ENCODE assay signal across 15 cellular contexts in the genomic region with DNA sequence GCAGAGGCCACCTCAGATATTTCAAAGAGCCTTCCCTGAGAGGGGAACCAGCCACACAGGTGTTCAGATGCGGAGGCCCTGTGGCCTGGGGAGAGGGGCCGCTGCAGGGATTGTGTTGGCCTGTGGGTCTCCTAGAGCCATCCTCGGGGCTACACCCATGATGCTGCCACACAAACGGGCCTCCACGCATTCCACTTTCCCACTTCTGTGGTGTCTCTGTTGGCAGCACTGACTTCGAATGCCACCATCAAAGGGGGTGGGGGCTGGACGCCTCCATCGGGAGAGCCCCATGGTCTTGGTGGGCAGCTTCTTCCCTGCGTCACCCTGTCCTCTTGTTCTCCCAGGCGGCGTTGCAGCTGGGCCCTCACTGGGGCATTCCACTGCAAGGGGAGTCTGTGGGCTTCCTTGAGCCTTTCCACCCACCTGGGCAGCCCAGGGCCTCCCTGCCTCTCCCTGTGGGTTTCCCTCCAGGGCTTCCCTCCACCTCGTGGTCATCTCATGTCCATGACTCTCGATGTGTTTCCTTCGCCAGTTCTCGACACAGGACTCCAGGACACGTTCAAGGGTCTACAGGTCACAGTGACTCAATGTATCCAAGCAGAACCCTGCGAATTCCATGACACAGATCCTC.
A peak's percentile ranks its signal among the peaks of the same experiment; 100 is the strongest.
DNase-seq lines count a peak whose midpoint lies in the region; ATAC-seq and TF ChIP-seq lines count a peak whose summit lies in the region.
"Had no signal": no experiment of that assay in that cellular context is flagged by ENCODE, and none has a peak within 500 bp of the region (broad histone marks: within the 10 kb centered on the region; RNA-seq: fewer than 3 reads in every experiment).

No MANE protein-coding gene starts in this region.

- no peaks in the 10 kb centered on the region for H3K27me3 ChIP-seq in H7 (ENCODE audit: control insufficient read depth, insufficient read depth, low read length)
- H3K27me3 ChIP-seq in colonic mucosa, result no peaks in the 10 kb centered on the region
- H3K27me3 ChIP-seq: BE2C had no signal

- H3K27ac ChIP-seq in colonic mucosa, result no peak overlapping the region
- H3K27ac ChIP-seq: C4-2B, GM23248, HL-60 had no signal

- H3K9me3 Mint-ChIP-seq in T-cell, result peaks cover 0 to 4% (median 0%) of the 10 kb centered on the region in 3 donors

- CTCF ChIA-PET in T-cell (lab: Charles Lee), result no interaction called here

- H3K9ac ChIP-seq in colonic mucosa (ENCODE audit: low read depth in 2 of 2, low read length in 2 of 2), result no peak overlapping the region
- H3K9ac ChIP-seq: GM23248 had no signal

- intact Hi-C loops in colonic mucosa (cut with DNase I) (no loop called here), posterior vena cava (cut with DNase I) (no loop called here)

- H3K9me3 ChIP-seq in colonic mucosa, result no peaks in the 10 kb centered on the region
- H3K9me3 ChIP-seq: BE2C had no signal

- H3K4me3 Mint-ChIP-seq in T-cell, result no peak overlapping the region
- H3K4me3 Mint-ChIP-seq: CD4-positive, alpha-beta memory T cell had no signal

- ATAC-seq in T-cell (replicated peaks in 1 of 4), result no peak

- peaks cover 4 to 20% of the 10 kb centered on the region in 2 donors for H3K27me3 Mint-ChIP-seq in T-cell
- H3K27me3 Mint-ChIP-seq: CD4-positive, alpha-beta memory T cell had no signal

- no peaks in the 10 kb centered on the region for H3K4me1 Mint-ChIP-seq in T-cell
- H3K4me1 Mint-ChIP-seq: CD4-positive, alpha-beta memory T cell had no signal

- DNase-seq in H7 (peak; percentile 23), colonic mucosa (peak; percentile 11), mesenteric fat pad (ENCODE audit: low spot score) (peak; percentile 53), posterior vena cava (ENCODE audit: low spot score) (peak; percentile 61), globus pallidus (ENCODE audit: low spot score) (no peak), putamen (ENCODE audit: low spot score) (no peak), GM03348 (ENCODE audit: low spot score) (no peak), T-cell (no peak)
- DNase-seq: ACHN; BE2C; CD4-positive, alpha-beta memory T cell; DMS79; GM23248 had no signal

- H3K27ac Mint-ChIP-seq in T-cell, result no peak overlapping the region
- H3K27ac Mint-ChIP-seq: CD4-positive, alpha-beta memory T cell had no signal

- H3K4me3 ChIP-seq in H7 (ENCODE audit: insufficient read depth, low read depth, low read length), result no peak overlapping the region
- H3K4me3 ChIP-seq in colonic mucosa, result no peak overlapping the region
- H3K4me3 ChIP-seq: GM23248 had no signal

- no peak for TF ChIP-seq CTCF in colonic mucosa (IDR thresholded peaks at IDR 0.05)

- H3K36me3 Mint-ChIP-seq in T-cell, result no peaks in the 10 kb centered on the region
- H3K36me3 Mint-ChIP-seq: CD4-positive, alpha-beta memory T cell had no signal

- H3K4me1 ChIP-seq in colonic mucosa, result no peaks in the 10 kb centered on the region
- H3K4me1 ChIP-seq: BE2C had no signal

- no peaks in the 10 kb centered on the region for H3K36me3 ChIP-seq in H7 (replicated peaks; ENCODE audit: control insufficient read depth, insufficient read depth, low read length)
- no peaks in the 10 kb centered on the region for H3K36me3 ChIP-seq in colonic mucosa
- H3K36me3 ChIP-seq: BE2C had no signal

- POLR2A ChIA-PET in T-cell (lab: Charles Lee), result no interaction called here

Comparison
In these comparisons a context has a peak if more than half of its experiments do, and no peak if none do; other contexts are left out.
1. DNase-seq: peak in H7 (single experiment), colonic mucosa (single experiment), mesenteric fat pad (single experiment) and posterior vena cava (single experiment); none in globus pallidus (single experiment), putamen (single experiment), GM03348 (single experiment) and T-cell (0 of 34).